In genomic region chrX:29913647-29914046, GRCh38 we compare ENCODE assay signal across 28 cellular contexts.
"Had no signal": no experiment of that assay in that cellular context is flagged by ENCODE, and none has a peak within 500 bp of the region (broad histone marks: within the 10 kb centered on the region; RNA-seq: fewer than 3 reads in every experiment).

No MANE protein-coding gene starts in this region.

- H3K36me3 ChIP-seq: left lung, lower lobe of right lung, pancreas, prostate gland, tibial nerve, upper lobe of left lung, vagina had no signal

- H3K4me1 ChIP-seq: left lung, lower lobe of right lung, pancreas, prostate gland, tibial nerve, upper lobe of left lung, vagina had no signal

- H3K27me3 ChIP-seq: left lung, pancreas, tibial nerve, upper lobe of left lung, vagina had no signal

- H3K4me3 ChIP-seq: left lung, lower lobe of right lung, pancreas, prostate gland, skin epidermis, tibial nerve, upper lobe of left lung, vagina had no signal

- ATAC-seq: left colon; left lung; lower lobe of right lung; natural killer cell; pancreas; right cardiac atrium; sciatic nerve; stimulated activated effector memory CD8-positive, alpha-beta T cell treated with anti-CD3 and anti-CD28 coated beads, Interleukin-12 subunit alpha, Interleukin-12 subunit beta, amount 100 ng/mL, for 72 hours; stimulated activated naive CD8-positive, alpha-beta T cell treated with anti-CD3 and anti-CD28 coated beads, Interleukin-15, amount 100 ng/mL, for 72 hours had no signal

- H3K27ac ChIP-seq: left lung, lower lobe of right lung, pancreas, prostate gland, skin epidermis, tibial nerve, upper lobe of left lung, vagina had no signal

- H3K27ac Mint-ChIP-seq: mesothelial cell of epicardium; naive B cell; natural killer cell; stimulated activated effector memory CD8-positive, alpha-beta T cell treated with anti-CD3 and anti-CD28 coated beads, Interleukin-12 subunit alpha, Interleukin-12 subunit beta, amount 100 ng/mL, for 72 hours; stimulated activated naive CD8-positive, alpha-beta T cell treated with anti-CD3 and anti-CD28 coated beads, Interleukin-15, amount 100 ng/mL, for 72 hours had no signal

- H3K36me3 Mint-ChIP-seq: mesothelial cell of epicardium; naive B cell; natural killer cell; stimulated activated effector memory CD8-positive, alpha-beta T cell treated with anti-CD3 and anti-CD28 coated beads, Interleukin-12 subunit alpha, Interleukin-12 subunit beta, amount 100 ng/mL, for 72 hours had no signal

- H3K4me1 Mint-ChIP-seq: naive B cell; natural killer cell; stimulated activated effector memory CD8-positive, alpha-beta T cell treated with anti-CD3 and anti-CD28 coated beads, Interleukin-12 subunit alpha, Interleukin-12 subunit beta, amount 100 ng/mL, for 72 hours; stimulated activated naive CD8-positive, alpha-beta T cell treated with anti-CD3 and anti-CD28 coated beads, Interleukin-15, amount 100 ng/mL, for 72 hours had no signal

- H3K4me3 Mint-ChIP-seq: mesothelial cell of epicardium; naive B cell; natural killer cell; stimulated activated effector memory CD8-positive, alpha-beta T cell treated with anti-CD3 and anti-CD28 coated beads, Interleukin-12 subunit alpha, Interleukin-12 subunit beta, amount 100 ng/mL, for 72 hours; stimulated activated naive CD8-positive, alpha-beta T cell treated with anti-CD3 and anti-CD28 coated beads, Interleukin-15, amount 100 ng/mL, for 72 hours had no signal

- DNase-seq: hippocampal formation; kidney; left colon; left lung; lower lobe of right lung; mammary epithelial cell; mesenchymal stem cell; naive B cell; natural killer cell; nucleus accumbens; pancreas; posterior cingulate gyrus; retina; right cardiac atrium; stimulated activated CD4-positive, alpha-beta T cell treated with anti-CD3 and anti-CD28 coated beads, Interleukin-12 subunit alpha, Interleukin-12 subunit beta, amount 100 ng/mL, for 4 hours; stimulated activated CD4-positive, alpha-beta T cell treated with anti-CD3 and anti-CD28 coated beads, Interleukin-15, amount 100 ng/mL, for 24 hours; stimulated activated CD4-positive, alpha-beta T cell treated with anti-CD3 and anti-CD28 coated beads, Interleukin-4, amount 100 ng/mL, for 24 hours; stimulated activated naive CD4-positive, alpha-beta T cell treated with Interleukin-2 at 50 U/mL for 16 hours; stimulated activated naive CD8-positive, alpha-beta T cell treated with anti-CD3 and anti-CD28 coated beads, Interleukin-15, amount 100 ng/mL, for 72 hours; substantia nigra; upper lobe of left lung had no signal

- H3K27me3 Mint-ChIP-seq: naive B cell; stimulated activated naive CD8-positive, alpha-beta T cell treated with anti-CD3 and anti-CD28 coated beads, Interleukin-15, amount 100 ng/mL, for 72 hours had no signal

- H3K9me3 ChIP-seq: left lung, lower lobe of right lung, pancreas, prostate gland, tibial nerve, upper lobe of left lung, vagina had no signal

- H3K9me3 Mint-ChIP-seq: stimulated activated naive CD8-positive, alpha-beta T cell treated with anti-CD3 and anti-CD28 coated beads, Interleukin-15, amount 100 ng/mL, for 72 hours had no signal
